1 cellular context compared by ENCODE assay signal in genomic region chr6:148997863-148998262, GRCh38.
TF ChIP-seq lines count a peak whose summit lies in the region.

No MANE protein-coding gene starts in this region.

TF ChIP-seq in SK-N-SH, 30 proteins besides CTCF, POLR2A, EP300 and RAD21 (continued from another document):
- TF ChIP-seq TAF1 (IDR thresholded peaks at IDR 0.05; ENCODE audit: borderline replicate concordance, low read depth, low read length) (no peak), MAX (IDR thresholded peaks at IDR 0.05; ENCODE audit: low read depth) (no peak)
